In the genomic region with DNA sequence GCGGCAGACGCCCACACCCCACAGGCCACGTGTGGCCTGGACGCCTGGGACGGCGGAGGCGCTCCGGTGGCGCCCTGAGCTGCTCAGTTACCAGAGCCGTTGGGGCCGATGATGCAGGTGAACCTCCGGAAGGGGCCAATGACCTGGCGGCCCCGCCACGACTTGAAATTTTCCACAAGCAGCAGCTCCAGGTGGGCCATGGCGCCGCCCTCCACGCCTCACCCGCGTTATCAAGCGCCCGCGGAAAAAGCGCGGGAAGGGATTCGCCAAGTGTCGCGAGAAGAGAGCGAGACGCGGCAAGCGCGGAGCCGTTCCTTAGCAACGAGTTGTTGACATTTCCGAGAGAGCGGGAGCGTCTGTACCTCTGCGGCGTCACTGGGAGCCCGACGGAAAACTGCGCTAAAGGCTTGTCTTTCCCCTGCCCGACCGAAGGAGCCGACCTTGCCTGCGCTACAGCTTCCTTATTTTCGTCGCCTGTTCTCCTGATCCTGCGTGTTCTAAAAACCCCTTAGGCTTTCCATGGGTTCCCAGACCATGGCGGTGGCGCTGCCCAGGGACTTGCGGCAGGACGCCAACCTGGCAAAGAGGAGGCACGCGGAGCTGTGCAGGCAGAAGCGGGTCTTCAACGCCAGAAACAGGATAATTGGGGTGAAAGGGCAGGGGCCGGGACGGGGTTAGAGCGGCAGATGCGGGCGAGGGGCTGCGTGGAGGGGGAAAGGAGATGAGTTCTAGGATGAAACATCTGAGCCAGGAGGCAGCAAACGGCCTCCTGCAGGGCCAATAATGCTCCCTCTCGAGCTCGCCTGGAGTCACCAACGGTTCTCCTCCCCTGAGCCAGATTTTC, we compare ENCODE assay signal across 8 cellular contexts. TPM values are rescaled to one million over a fixed set of nuclear protein-coding genes. Genes with fewer than 3 reads are reported as not detected.
A peak's percentile ranks its signal among the peaks of the same experiment; 100 is the strongest.
DNase-seq lines count a peak whose midpoint lies in the region; ATAC-seq and TF ChIP-seq lines count a peak whose summit lies in the region.

A gene with protein sequence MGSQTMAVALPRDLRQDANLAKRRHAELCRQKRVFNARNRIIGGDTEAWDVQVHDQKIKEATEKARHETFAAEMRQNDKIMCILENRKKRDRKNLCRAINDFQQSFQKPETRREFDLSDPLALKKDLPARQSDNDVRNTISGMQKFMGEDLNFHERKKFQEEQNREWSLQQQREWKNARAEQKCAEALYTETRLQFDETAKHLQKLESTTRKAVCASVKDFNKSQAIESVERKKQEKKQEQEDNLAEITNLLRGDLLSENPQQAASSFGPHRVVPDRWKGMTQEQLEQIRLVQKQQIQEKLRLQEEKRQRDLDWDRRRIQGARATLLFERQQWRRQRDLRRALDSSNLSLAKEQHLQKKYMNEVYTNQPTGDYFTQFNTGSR (plus strand): TSS at position 326 of the 844 bp plus-strand sequence. CDS start 194 bp downstream, at position 520.
SMC1B (minus strand) TSS at position 232 of the 844 bp plus-strand sequence; CDS start at position 200, 32 bp downstream.

- no peaks in the 10 kb centered on the region for H3K9me3 Mint-ChIP-seq in T-helper 1 cell treated with Interleukin-12 subunit alpha and Interleukin-12 subunit beta and Interleukin-4 antibody, amounts not matched to agents 30 μg/mL and 1 μg/mL, for 36 hours

- H3K9ac ChIP-seq in Loucy (ENCODE audit: low read depth, low read length, poor library complexity, severe bottlenecking): no peak within 1 kb of the TSS

- H3K4me2 ChIP-seq in Loucy (ENCODE audit: low read depth, low read length, poor library complexity, severe bottlenecking): peak within 1 kb of the TSS; percentile 16

- peak within 1 kb of the TSS; percentile 85 for H2AFZ ChIP-seq in Loucy (ENCODE audit: low read length)

- ATAC-seq in psoas muscle: peak; percentile 72 to 89 (median 76)
- peak; percentile 92 for ATAC-seq in upper lobe of right lung

- H3K27me3 Mint-ChIP-seq in T-helper 1 cell treated with Interleukin-12 subunit alpha and Interleukin-12 subunit beta and Interleukin-4 antibody, amounts not matched to agents 30 μg/mL and 1 μg/mL, for 36 hours (ENCODE audit: low read depth): peaks cover 10% of the 10 kb centered on the region

- peak within 1 kb of the TSS; percentile 88 for H3K27ac Mint-ChIP-seq in T-helper 1 cell treated with Interleukin-12 subunit alpha and Interleukin-12 subunit beta and Interleukin-4 antibody, amounts not matched to agents 30 μg/mL and 1 μg/mL, for 36 hours

- H3K4me3 Mint-ChIP-seq in T-helper 1 cell treated with Interleukin-12 subunit alpha and Interleukin-12 subunit beta and Interleukin-4 antibody, amounts not matched to agents 30 μg/mL and 1 μg/mL, for 36 hours: peak within 1 kb of the TSS; percentile 86

- H3K4me3 ChIP-seq in Loucy (ENCODE audit: low read length, poor library complexity, severe bottlenecking) (no peak within 1 kb of the TSS), psoas muscle (peak within 1 kb of the TSS; percentile 56), upper lobe of right lung (peak within 1 kb of the TSS; percentile 53)

- H3K27ac ChIP-seq in psoas muscle (no peak within 1 kb of the TSS), upper lobe of right lung (peak within 1 kb of the TSS; percentile 38)

- H3K79me2 ChIP-seq in Loucy (ENCODE audit: insufficient read depth, low read length): no peaks in the 10 kb centered on the region

- peaks cover 17% of the 10 kb centered on the region for H3K4me1 Mint-ChIP-seq in T-helper 1 cell treated with Interleukin-12 subunit alpha and Interleukin-12 subunit beta and Interleukin-4 antibody, amounts not matched to agents 30 μg/mL and 1 μg/mL, for 36 hours (ENCODE audit: low read depth)

- no peaks in the 10 kb centered on the region for H3K9me2 ChIP-seq in Loucy (replicated peaks; ENCODE audit: low read depth, low read length)

- H4K20me1 ChIP-seq in Loucy (ENCODE audit: insufficient read depth, low read length, poor library complexity, severe bottlenecking): no peaks in the 10 kb centered on the region

- TF ChIP-seq CTCF in Loucy (conservative IDR thresholded peaks at IDR 0.05; ENCODE audit: low read length) (no peak), psoas muscle (IDR thresholded peaks at IDR 0.05) (no peak), upper lobe of right lung (IDR thresholded peaks at IDR 0.05) (no peak)

- H3K27me3 ChIP-seq in Loucy (ENCODE audit: insufficient read depth, low read length, poor library complexity, severe bottlenecking): peaks cover 3% of the 10 kb centered on the region
- peaks cover 0 to 11% (median 0%) of the 10 kb centered on the region in 3 donors for H3K27me3 ChIP-seq in psoas muscle (ENCODE audit: insufficient read depth in 3 of 3, low read length in 2 of 3)
- no peaks in the 10 kb centered on the region for H3K27me3 ChIP-seq in upper lobe of right lung

- no peaks in the 10 kb centered on the region for H3K9me3 ChIP-seq in Loucy (ENCODE audit: insufficient read depth, low read depth, low read length)
- no peaks in the 10 kb centered on the region for H3K9me3 ChIP-seq in psoas muscle
- H3K9me3 ChIP-seq in upper lobe of right lung: no peaks in the 10 kb centered on the region

- intact Hi-C loops in psoas muscle (cut with DNase I): no loop called here
- intact Hi-C loops in upper lobe of right lung (cut with DNase I): no loop called here

- 5 to 14% (median 6%) methylated on average over 59 to 68 of the region's 68 CpGs for WGBS in psoas muscle, 3 donors

- DNase-seq in DMS53 (lab: John Stamatoyannopoulos, UW) (peak; percentile 98), amygdala (lab: John Stamatoyannopoulos, UW) (peak in 31 of 56 donors; percentile 14 to 56 (median 40)), hepatic stellate cell (ENCODE audit: low spot score) (peak; percentile 80), psoas muscle (peak; percentile 72 to 84), upper lobe of right lung (peak; percentile 88), H4 (ENCODE audit: low spot score) (no peak)

- no peaks in the 10 kb centered on the region for H3F3A ChIP-seq in Loucy (ENCODE audit: low read depth)

- H3K36me3 Mint-ChIP-seq in T-helper 1 cell treated with Interleukin-12 subunit alpha and Interleukin-12 subunit beta and Interleukin-4 antibody, amounts not matched to agents 30 μg/mL and 1 μg/mL, for 36 hours (ENCODE audit: low read depth): peaks cover 9% of the 10 kb centered on the region

- no peaks in the 10 kb centered on the region for H3K4me1 ChIP-seq in Loucy (ENCODE audit: insufficient read depth, low read length, poor library complexity, severe bottlenecking)
- peaks cover 8% of the 10 kb centered on the region for H3K4me1 ChIP-seq in psoas muscle
- H3K4me1 ChIP-seq in upper lobe of right lung: peaks cover 9% of the 10 kb centered on the region

- no peaks in the 10 kb centered on the region for H3K36me3 ChIP-seq in Loucy (ENCODE audit: insufficient read depth, low read length)
- H3K36me3 ChIP-seq in psoas muscle (ENCODE audit: insufficient read depth in 1 of 2, low read depth in 1 of 2): no peaks in the 10 kb centered on the region
- H3K36me3 ChIP-seq in upper lobe of right lung: no peaks in the 10 kb centered on the region

RNA-seq across cellular contexts. Expression of the first gene that starts in this region (rescaled TPM):
- total RNA-seq in psoas muscle: not detected
- under 1 TPM in 1 of 3 donors, not detected in 2; 0.04 TPM for polyA plus RNA-seq in psoas muscle
- not detected for total RNA-seq in upper lobe of right lung
- total RNA-seq in H4 (2014; rRNA removed; shearing (Covaris generic)): not detected in 2 replicates

RNA-seq across cellular contexts. Expression of gene SMC1B, which starts in this region (rescaled TPM):
- not detected for total RNA-seq in psoas muscle
- polyA plus RNA-seq in psoas muscle: not detected
- not detected for total RNA-seq in upper lobe of right lung
- total RNA-seq in H4 (2014; rRNA removed; shearing (Covaris generic)): not detected in 2 replicates

Comparison
In these comparisons a context has a peak if more than half of its experiments do, and no peak if none do; other contexts are left out.
1. Peak in DNase-seq, ATAC-seq and H3K4me3 ChIP-seq in psoas muscle; RNA of the genes that start here not detected or under 1 TPM.
2. Peak in DNase-seq, ATAC-seq, H3K4me3 ChIP-seq and H3K27ac ChIP-seq in upper lobe of right lung; RNA of the genes that start here not detected or under 1 TPM.